In genomic region chr1:15189692-15190321, GRCh38 we compare ENCODE assay signal across 17 cellular contexts. TPM values are rescaled to one million over a fixed set of nuclear protein-coding genes. Genes with fewer than 3 reads are reported as not detected.
DNase-seq lines count a peak whose midpoint lies in the region; ATAC-seq, FAIRE-seq and TF ChIP-seq lines count a peak whose summit lies in the region.
"Had no signal": no experiment of that assay in that cellular context is flagged by ENCODE, and none has a peak within 500 bp of the region (broad histone marks: within the 10 kb centered on the region; RNA-seq: fewer than 3 reads in every experiment).

No MANE protein-coding gene starts in this region.

- peak overlapping the region; percentile 76 for H3K4me2 ChIP-seq in A549
- H3K4me2 ChIP-seq: KMS-11 had no signal

- no peak for FAIRE-seq in A549 (lab: Jason Lieb, UNC)
- FAIRE-seq: islet of Langerhans had no signal

- H3K4me3 ChIP-seq in A549 (no peak overlapping the region), duodenal mucosa (ENCODE audit: low read depth in 1 of 2, low read length in 2 of 2) (no peak overlapping the region), muscle layer of colon (ENCODE audit: low read depth in 1 of 2, low read length in 2 of 2) (no peak overlapping the region)
- H3K4me3 ChIP-seq: thoracic aorta had no signal

- POLR2A ChIA-PET in A549 (lab: Yijun Ruan, JAX) = interaction anchor here (1.5 kb wide), 1 partner anchor 10 kb away, joined by 3 read pairs; no protein-coding TSS in a partner anchor

- H3K9me3 ChIP-seq in A549 = no peaks in the 10 kb centered on the region
- H3K9me3 ChIP-seq in duodenal mucosa (ENCODE audit: control insufficient read depth in 1 of 2, low read length in 2 of 2) = no peaks in the 10 kb centered on the region
- no peaks in the 10 kb centered on the region for H3K9me3 ChIP-seq in muscle layer of colon (ENCODE audit: low read length)
- H3K9me3 ChIP-seq: thoracic aorta had no signal

- WGBS in A549 (ENCODE audit: missing lambda C conversion rate) = 4% methylated on average over 7 of the region's 8 CpGs

- ATAC-seq in A549 = peak; percentile 75 to 79
- ATAC-seq in HG03039 (IDR thresholded peaks at IDR 0.05; ENCODE audit: unreplicated experiment) = no peak
- ATAC-seq: activated CD8-positive, alpha-beta T cell treated with anti-CD3 and anti-CD28 coated beads, Interleukin-2, amount 10 ng/mL, durations not matched to agents 7 days and 5 days; effector memory CD8-positive, alpha-beta T cell had no signal

- peaks cover 85% of the 10 kb centered on the region for H3K4me1 ChIP-seq in A549
- peaks cover 71 to 75% of the 10 kb centered on the region in 2 donors for H3K4me1 ChIP-seq in duodenal mucosa (ENCODE audit: control insufficient read depth in 1 of 2, insufficient read depth in 2 of 2, low read length in 2 of 2)
- peaks cover 59% of the 10 kb centered on the region for H3K4me1 ChIP-seq in muscle layer of colon (ENCODE audit: insufficient read depth, low read length)

- DNase-seq in A549 (ENCODE audit: low read depth in 1 of 2, low spot score in 1 of 2) (peak in 1 of 2 experiments; percentile 67), HK-2 (ENCODE audit: unreplicated experiment) (peak; percentile 50), activated gamma-delta T cell (lab: John Stamatoyannopoulos, UW) (no peak), NCI-H345 treated with DMSO at 0.1 percent for 48 hours (lab: John Stamatoyannopoulos, UW; ENCODE audit: unreplicated experiment) (no peak), Kasumi-1 (lab: John Stamatoyannopoulos, UW) (no peak)
- DNase-seq: activated CD8-positive, alpha-beta T cell treated with anti-CD3 and anti-CD28 coated beads, Interleukin-2, amount 10 ng/mL, durations not matched to agents 7 days and 5 days; effector memory CD8-positive, alpha-beta T cell; NCI-H1694; NCI-H748 treated with DMSO at 0.1 percent for 48 hours; SHP77 treated with DMSO at 0.1 percent for 48 hours; stimulated activated CD4-positive, alpha-beta T cell treated with anti-CD3 and anti-CD28 coated beads, Interleukin-12 subunit alpha, Interleukin-12 subunit beta, amount 100 ng/mL, for 4 hours had no signal

- H3K36me3 ChIP-seq in duodenal mucosa (ENCODE audit: control insufficient read depth in 1 of 2, insufficient read depth in 2 of 2, low read length in 2 of 2) (no peaks in the 10 kb centered on the region), muscle layer of colon (ENCODE audit: insufficient read depth, low read length) (no peaks in the 10 kb centered on the region)
- H3K36me3 ChIP-seq: thoracic aorta had no signal

- TF ChIP-seq CTCF in A549 (IDR thresholded peaks at IDR 0.05) = no peak

- TF ChIP-seq EP300 in A549 (IDR thresholded peaks at IDR 0.05) = no peak

- TF ChIP-seq RAD21 in A549 (conservative IDR thresholded peaks at IDR 0.05 in 1 of 2, IDR thresholded peaks at IDR 0.05 in 1 of 2) = no peak

- H3K27ac ChIP-seq in A549 = peak overlapping the region; percentile 91 to 92
- peak overlapping the region; percentile 60 for H3K27ac ChIP-seq in duodenal mucosa (ENCODE audit: low read depth, low read length)
- H3K27ac ChIP-seq in muscle layer of colon (ENCODE audit: low read depth, low read length) = peak overlapping the region; percentile 12
- H3K27ac ChIP-seq: KMS-11, thoracic aorta had no signal

- TF ChIP-seq POLR2A in A549 (IDR thresholded peaks at IDR 0.05; ENCODE audit: low read length) = no peak

- H3K27me3 ChIP-seq in duodenal mucosa (ENCODE audit: control insufficient read depth in 1 of 2, insufficient read depth in 2 of 2, low read length in 2 of 2) (no peaks in the 10 kb centered on the region), muscle layer of colon (ENCODE audit: control insufficient read depth in 1 of 2, insufficient read depth in 2 of 2, low read length in 2 of 2) (no peaks in the 10 kb centered on the region)

- H3K9ac ChIP-seq in duodenal mucosa (ENCODE audit: low read depth in 1 of 2, low read length in 2 of 2) (peak overlapping the region; percentile 3 to 19), muscle layer of colon (ENCODE audit: low read length) (no peak overlapping the region)
- H3K9ac ChIP-seq: KMS-11 had no signal

- CTCF ChIA-PET in A549 (lab: Yijun Ruan, JAX) = interaction anchor here (0.9 to 2.5 kb wide), 4 partner anchors 10 to 85 kb away, joined by 3 to 15 read pairs (median 7); no protein-coding TSS in a partner anchor

TF ChIP-seq in A549, 52 proteins besides CTCF, POLR2A, EP300 and RAD21:
- TF ChIP-seq JUN (IDR thresholded peaks at IDR 0.05) (peak in 1 of 2 experiments; percentile 62; a peak in 1 of 5 replicates), MYC (IDR thresholded peaks at IDR 0.05; ENCODE audit: borderline replicate concordance, low read length) (no peak), CHD4 (IDR thresholded peaks at IDR 0.05; ENCODE audit: borderline replicate concordance) (no peak), CHD2 (IDR thresholded peaks at IDR 0.05; ENCODE audit: low read length, partially characterized antibody) (no peak), HEYL (CRISPR knock-in tag; IDR thresholded peaks at IDR 0.05) (no peak), GATA3 (IDR thresholded peaks at IDR 0.05; ENCODE audit: borderline replicate concordance) (peak; percentile 40; the same call in 1 of the 2 replicates), MAZ (IDR thresholded peaks at IDR 0.05; ENCODE audit: borderline replicate concordance, low read depth, low read length) (no peak), USF2 (IDR thresholded peaks at IDR 0.05) (no peak), CEBPB (IDR thresholded peaks at IDR 0.05) (peak; percentile 17 to 72; a peak in 3 of 4 replicates), RARB (CRISPR knock-in tag; IDR thresholded peaks at IDR 0.05) (no peak), PHF8 (IDR thresholded peaks at IDR 0.05; ENCODE audit: borderline replicate concordance, low read depth) (no peak), FOSL2 (IDR thresholded peaks at IDR 0.05) (no peak; the same call in 1 of the 2 replicates), FOSL2 (CRISPR knock-in tag; IDR thresholded peaks at IDR 0.05) (peak; percentile 56), ESRRA (IDR thresholded peaks at IDR 0.05; ENCODE audit: borderline replicate concordance, low read length) (peak; percentile 71; the same call in 1 of the 2 replicates)
TF ChIP-seq in A549: peak in this region for 5.

RNA-seq across cellular contexts. Expression of gene TMEM51, which starts 36.3 kb away (rescaled TPM):
- polyA plus RNA-seq in A549 (2011; rRNA removed) (14.3 and 20.0 TPM in 2 replicates), A549 (2017; fragmentation: RNase III; extraction: RNeasy Plus Mini Kit Qiagen cat#74134 plus additional on column Dnase treatment) (20.9 to 24.2 TPM (median 22.8 TPM) in 3 replicates)
- polyA plus RNA-seq in A549 (2012; cell fraction: cytosol; rRNA removed) = 21.8 and 26.3 TPM in 2 replicates
- 34.5 and 38.7 TPM in 2 replicates for polyA plus RNA-seq in A549 (2012; cell fraction: nucleus; rRNA removed)
- polyA minus RNA-seq in A549 (2011; rRNA and poly(A)+ RNA removed) = 8.4 and 9.5 TPM in 2 replicates

RNA-seq across cellular contexts. Expression of gene FHAD1, which starts 57.2 kb away (rescaled TPM):
- 0.28 and 0.31 TPM in 2 replicates for polyA plus RNA-seq in A549 (2011; rRNA removed)
- polyA plus RNA-seq in A549 (2012; cell fraction: cytosol; rRNA removed) = 0.30 TPM in 2 replicates
- polyA plus RNA-seq in A549 (2012; cell fraction: nucleus; rRNA removed) = 0.30 and 0.49 TPM in 2 replicates
- 0.32 to 0.45 TPM (median 0.37 TPM) in 3 replicates for polyA plus RNA-seq in A549 (2017; fragmentation: RNase III; extraction: RNeasy Plus Mini Kit Qiagen cat#74134 plus additional on column Dnase treatment)
- polyA minus RNA-seq in A549 (2011; rRNA and poly(A)+ RNA removed) = 0.41 and 0.68 TPM in 2 replicates

Comparison
In these comparisons a context has a peak if more than half of its experiments do, and no peak if none do; other contexts are left out.
1. H3K27ac ChIP-seq: peak in every context shown above with its lines; median percentile 92 in A549; 60 in duodenal mucosa; 12 in muscle layer of colon.